15 cellular contexts compared by ENCODE assay signal in genomic region chr1:56590520-56591011, GRCh38. TPM values are rescaled to one million over a fixed set of nuclear protein-coding genes. Genes with fewer than 3 reads are reported as not detected.
"Had no signal": no experiment of that assay in that cellular context is flagged by ENCODE, and none has a peak within 500 bp of the region (broad histone marks: within the 10 kb centered on the region; RNA-seq: fewer than 3 reads in every experiment).

No MANE protein-coding gene starts in this region.

- H3K27ac ChIP-seq: breast epithelium, hepatocyte, left ventricle myocardium inferior, right atrium auricular region had no signal

- H3K27me3 ChIP-seq: breast epithelium, hepatocyte, right atrium auricular region had no signal

- H3K9me3 ChIP-seq: breast epithelium, left ventricle myocardium inferior, right atrium auricular region had no signal

- FAIRE-seq: kidney had no signal

- H3K79me2 ChIP-seq: hepatocyte had no signal

- DNase-seq: activated CD4-positive, CD25-positive, alpha-beta regulatory T cell treated with anti-CD3 and anti-CD28 coated beads, Interleukin-2, amount 50 U/mL, for 72 hours; activated naive CD4-positive, alpha-beta T cell treated with Interleukin-2 at 50 U/mL for 16 hours; activated naive CD8-positive, alpha-beta T cell treated with anti-CD3 and anti-CD28 coated beads, Interleukin-2, amount 50 U/mL, for 24 hours; aorta; kidney; left ventricle myocardium inferior; mesenchymal stem cell; nucleus accumbens; SW 1271 had no signal

- H3K4me3 ChIP-seq: breast epithelium, hepatocyte, left ventricle myocardium inferior, right atrium auricular region, smooth muscle cell had no signal

- H3K36me3 ChIP-seq: breast epithelium, left ventricle myocardium inferior, right atrium auricular region had no signal

- H3K4me1 ChIP-seq: breast epithelium, left ventricle myocardium inferior, right atrium auricular region had no signal

- H2AFZ ChIP-seq: hepatocyte had no signal

- ATAC-seq: activated naive CD8-positive, alpha-beta T cell treated with anti-CD3 and anti-CD28 coated beads, Interleukin-2, amount 50 U/mL, for 24 hours had no signal

- H3K4me2 ChIP-seq: hepatocyte, smooth muscle cell had no signal

RNA-seq across cellular contexts. Expression of gene PLPP3, which starts 11.2 kb away (rescaled TPM):
- total RNA-seq: activated CD8-positive, alpha-beta memory T cell treated with anti-CD3 and anti-CD28 coated beads for 36 hours; T-helper 2 cell treated with Interferon-gamma antibody and Interleukin-4, amounts not matched to agents 100 ng/mL and 5 ng/mL, for 36 hours had no signal

RNA-seq across cellular contexts. Expression of gene PRKAA2, which starts 54.5 kb away (rescaled TPM):
- total RNA-seq: activated CD8-positive, alpha-beta memory T cell treated with anti-CD3 and anti-CD28 coated beads for 36 hours; T-helper 2 cell treated with Interferon-gamma antibody and Interleukin-4, amounts not matched to agents 100 ng/mL and 5 ng/mL, for 36 hours had no signal
